ENCODE assay signal across 35 cellular contexts in the genomic region with DNA sequence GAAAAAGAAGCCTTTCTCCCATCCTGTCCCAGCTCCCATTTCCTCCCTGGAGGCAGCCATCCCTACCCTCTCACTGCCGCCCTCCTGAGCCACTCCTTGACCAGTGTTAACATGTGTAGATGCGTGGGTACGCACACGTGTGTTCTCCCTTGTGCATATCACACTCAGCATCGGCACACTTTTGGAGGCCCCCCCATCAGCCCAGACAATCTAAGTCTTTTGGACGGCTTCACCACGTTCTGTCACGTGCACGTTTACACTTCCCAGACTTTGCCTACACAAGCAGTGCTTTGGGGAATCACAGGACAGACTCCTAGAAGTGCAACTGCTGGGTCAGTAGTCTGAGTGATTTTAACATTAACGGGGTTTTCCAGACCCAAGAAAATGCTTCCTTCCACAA. TPM values are rescaled to one million over a fixed set of nuclear protein-coding genes. Genes with fewer than 3 reads are reported as not detected.
"Had no signal": no experiment of that assay in that cellular context is flagged by ENCODE, and none has a peak within 500 bp of the region (broad histone marks: within the 10 kb centered on the region; RNA-seq: fewer than 3 reads in every experiment).

No MANE protein-coding gene starts in this region.

- H3K9me3 Mint-ChIP-seq: activated naive CD4-positive, alpha-beta T cell treated with anti-CD3 and anti-CD28 coated beads, Interleukin-2, amount 50 U/mL, for 72 hours; activated T-cell treated with anti-CD3 and anti-CD28 coated beads, Interleukin-2, amount 50 U/mL, for 24 hours; activated T-helper 2 cell treated with anti-CD3 and anti-CD28 coated beads, Interferon-gamma antibody, Interleukin-2, Interleukin-4, amounts not matched to agents 10 μg/mL and 5 μg/mL and 100 μg/mL, durations not matched to agents 14 hours and 24 hours and 36 hours had no signal

- H3K4me3 Mint-ChIP-seq: activated CD8-positive, alpha-beta T cell treated with anti-CD3 and anti-CD28 coated beads, Interleukin-2, amount 10 ng/mL, durations not matched to agents 7 days and 5 days; activated T-cell treated with anti-CD3 and anti-CD28 coated beads, Interleukin-2, amount 50 U/mL, for 24 hours; brain had no signal

- ATAC-seq: activated CD8-positive, alpha-beta T cell treated with anti-CD3 and anti-CD28 coated beads, Interleukin-2, amount 10 ng/mL, durations not matched to agents 7 days and 5 days; activated naive CD4-positive, alpha-beta T cell treated with anti-CD3 and anti-CD28 coated beads, Interleukin-2, amount 50 U/mL, for 72 hours; Panc1 had no signal

- H3K4me3 ChIP-seq: adrenal gland, MG63, SJCRH30, SK-N-MC had no signal

- H3K27ac ChIP-seq: adrenal gland, SJCRH30, SK-N-MC, VCaP had no signal

- H3K27me3 Mint-ChIP-seq: activated T-cell treated with anti-CD3 and anti-CD28 coated beads, Interleukin-2, amount 50 U/mL, for 24 hours had no signal

- H3K27ac Mint-ChIP-seq: activated CD8-positive, alpha-beta T cell treated with anti-CD3 and anti-CD28 coated beads, Interleukin-2, amount 10 ng/mL, durations not matched to agents 7 days and 5 days; activated T-helper 2 cell treated with anti-CD3 and anti-CD28 coated beads, Interferon-gamma antibody, Interleukin-2, Interleukin-4, amounts not matched to agents 10 μg/mL and 5 μg/mL and 100 μg/mL, durations not matched to agents 14 hours and 24 hours and 36 hours; brain had no signal

- H3K4me1 ChIP-seq: adrenal gland had no signal

- H3K9me3 ChIP-seq: adrenal gland, MG63, SJCRH30 had no signal

- H3K27me3 ChIP-seq: adrenal gland, SJCRH30 had no signal

- DNase-seq: activated CD4-positive, alpha-beta T cell treated with anti-CD3 and anti-CD28 coated beads for 1 hour; activated CD4-positive, alpha-beta T cell treated with anti-CD3 and anti-CD28 coated beads for 48 hours; activated CD4-positive, alpha-beta T cell treated with anti-CD3 and anti-CD28 coated beads, Interleukin-2, amount 50 U/mL, for 48 hours; activated CD4-positive, CD25-positive, alpha-beta regulatory T cell; activated CD8-positive, alpha-beta T cell treated with anti-CD3 and anti-CD28 coated beads, Interleukin-2, amount 10 ng/mL, durations not matched to agents 7 days and 5 days; activated gamma-delta T cell; activated naive CD4-positive, alpha-beta T cell treated with Interleukin-2 at 50 U/mL for 16 hours; activated T-cell treated with anti-CD3 and anti-CD28 coated beads, Interleukin-2, amount 50 U/mL, for 24 hours; adrenal gland; anterior cingulate cortex; caudate nucleus; cerebellar nuclear complex; Karpas-422; KBM-7; MG63; NCI-H1048; NCI-H1105 treated with DMSO at 0.1 percent for 48 hours; NCI-H1436; NCI-H1694; NCI-H1930; NCI-H2081 treated with DMSO at 0.1 percent for 48 hours; NCI-H345; NCI-H524 treated with DMSO at 0.1 percent for 48 hours; SHP77; SJCRH30; T-helper 2 cell; T-helper 9 cell had no signal

- H3K36me3 Mint-ChIP-seq: activated naive CD4-positive, alpha-beta T cell treated with anti-CD3 and anti-CD28 coated beads, Interleukin-2, amount 50 U/mL, for 72 hours; brain had no signal

RNA-seq across cellular contexts. Expression of gene HRH2, which starts 18.0 kb away (rescaled TPM):
- total RNA-seq: bronchial epithelial cell, NCI-H460, SJCRH30 had no signal
